14 cellular contexts compared by ENCODE assay signal in the genomic region with DNA sequence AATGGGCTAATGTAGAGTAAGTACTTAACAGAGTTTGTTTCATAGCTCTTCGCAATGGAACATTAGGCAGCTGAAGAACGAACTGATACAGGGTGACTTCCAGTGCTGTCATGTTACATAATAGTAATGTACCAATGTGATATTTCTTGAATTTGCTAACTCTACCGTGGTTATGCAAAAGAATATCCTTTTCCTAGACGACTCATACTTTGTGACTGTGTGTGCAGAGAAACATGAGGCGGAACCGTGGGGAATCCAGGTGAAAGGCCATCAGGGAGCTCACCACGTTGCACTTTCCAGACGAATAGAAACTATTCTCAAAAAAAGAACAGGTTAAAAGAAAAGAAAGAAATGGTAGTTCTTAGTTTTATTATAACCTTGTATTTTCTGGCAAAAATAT. TPM values are rescaled to one million over a fixed set of nuclear protein-coding genes. Genes with fewer than 3 reads are reported as not detected.
DNase-seq lines count a peak whose midpoint lies in the region; ATAC-seq and TF ChIP-seq lines count a peak whose summit lies in the region.
"Had no signal": no experiment of that assay in that cellular context is flagged by ENCODE, and none has a peak within 500 bp of the region (broad histone marks: within the 10 kb centered on the region; RNA-seq: fewer than 3 reads in every experiment).

No MANE protein-coding gene starts in this region.

- H3K27ac ChIP-seq in breast epithelium (peak overlapping the region; percentile 52 to 56), upper lobe of right lung (no peak overlapping the region)
- H3K27ac ChIP-seq in CD8-positive, alpha-beta T cell (ENCODE audit: low read depth, low read length): no peak overlapping the region

- TF ChIP-seq CTCF in breast epithelium (IDR thresholded peaks at IDR 0.05) (no peak), upper lobe of right lung (IDR thresholded peaks at IDR 0.05) (no peak)
- no peak for TF ChIP-seq CTCF in CD8-positive, alpha-beta T cell (IDR thresholded peaks at IDR 0.05)

- H3K4me1 ChIP-seq in breast epithelium: no peaks in the 10 kb centered on the region
- peaks cover 5% of the 10 kb centered on the region for H3K4me1 ChIP-seq in upper lobe of right lung
- H3K4me1 ChIP-seq in CD8-positive, alpha-beta T cell (ENCODE audit: insufficient read depth, low read length): no peaks in the 10 kb centered on the region

- H3K9me3 ChIP-seq in breast epithelium (no peaks in the 10 kb centered on the region), upper lobe of right lung (no peaks in the 10 kb centered on the region)
- no peaks in the 10 kb centered on the region for H3K9me3 ChIP-seq in CD8-positive, alpha-beta T cell (ENCODE audit: low read length)

- CTCF ChIA-PET in CD8-positive, alpha-beta T cell (lab: Charles Lee): interaction anchor here (0.9 to 1.0 kb wide), 2 partner anchors 13 to 30 kb away, joined by 3 to 7 read pairs; a partner anchor contains a TSS

- no peak for TF ChIP-seq POLR2A in breast epithelium (IDR thresholded peaks at IDR 0.05)

- H3K36me3 Mint-ChIP-seq in activated naive CD8-positive, alpha-beta T cell treated with anti-CD3 and anti-CD28 coated beads, Interleukin-2, amount 50 U/mL, for 24 hours (ENCODE audit: low read depth): peaks cover 50% of the 10 kb centered on the region
- peaks cover 44% of the 10 kb centered on the region for H3K36me3 Mint-ChIP-seq in activated naive CD8-positive, alpha-beta T cell treated with anti-CD3 and anti-CD28 coated beads for 36 hours
- H3K36me3 Mint-ChIP-seq in CD8-positive, alpha-beta T cell: peaks cover 63% of the 10 kb centered on the region

- no peak for DNase-seq in activated naive CD8-positive, alpha-beta T cell treated with anti-CD3 and anti-CD28 coated beads, Interleukin-2, amount 50 U/mL, for 24 hours
- DNase-seq in activated naive CD8-positive, alpha-beta T cell treated with anti-CD3 and anti-CD28 coated beads for 36 hours: no peak
- DNase-seq in breast epithelium (ENCODE audit: low spot score in 2 of 2) (no peak), iris pigment epithelial cell (ENCODE audit: low read depth) (peak; percentile 78), upper lobe of right lung (no peak), activated T-cell treated with anti-CD3 and anti-CD28 coated beads for 4 hours (no peak)
- DNase-seq in CD8-positive, alpha-beta T cell: no peak
- DNase-seq: 8988T; activated naive CD4-positive, alpha-beta T cell; COR-L47; NCI-H187 had no signal

- H3K27me3 Mint-ChIP-seq in activated naive CD8-positive, alpha-beta T cell treated with anti-CD3 and anti-CD28 coated beads, Interleukin-2, amount 50 U/mL, for 24 hours: no peaks in the 10 kb centered on the region
- H3K27me3 Mint-ChIP-seq in activated naive CD8-positive, alpha-beta T cell treated with anti-CD3 and anti-CD28 coated beads for 36 hours: no peaks in the 10 kb centered on the region
- no peaks in the 10 kb centered on the region for H3K27me3 Mint-ChIP-seq in CD8-positive, alpha-beta T cell (ENCODE audit: low read depth)
- H3K27me3 Mint-ChIP-seq: dendritic cell treated with granulocyte-macrophage colony-stimulating factor and Interleukin-4, amounts not matched to agents 40 ng/mL and 50 ng/mL, for 4 days had no signal

- H3K4me1 Mint-ChIP-seq in activated naive CD8-positive, alpha-beta T cell treated with anti-CD3 and anti-CD28 coated beads, Interleukin-2, amount 50 U/mL, for 24 hours: peaks cover 5% of the 10 kb centered on the region
- peaks cover 2% of the 10 kb centered on the region for H3K4me1 Mint-ChIP-seq in activated naive CD8-positive, alpha-beta T cell treated with anti-CD3 and anti-CD28 coated beads for 36 hours
- no peaks in the 10 kb centered on the region for H3K4me1 Mint-ChIP-seq in CD8-positive, alpha-beta T cell (ENCODE audit: low read depth)

- H3K9me3 Mint-ChIP-seq in activated naive CD8-positive, alpha-beta T cell treated with anti-CD3 and anti-CD28 coated beads, Interleukin-2, amount 50 U/mL, for 24 hours: no peaks in the 10 kb centered on the region
- H3K9me3 Mint-ChIP-seq in activated naive CD8-positive, alpha-beta T cell treated with anti-CD3 and anti-CD28 coated beads for 36 hours: no peaks in the 10 kb centered on the region
- no peaks in the 10 kb centered on the region for H3K9me3 Mint-ChIP-seq in CD8-positive, alpha-beta T cell
- H3K9me3 Mint-ChIP-seq: dendritic cell treated with granulocyte-macrophage colony-stimulating factor and Interleukin-4, amounts not matched to agents 40 ng/mL and 50 ng/mL, for 4 days had no signal

- no peak overlapping the region for H3K4me3 Mint-ChIP-seq in activated naive CD8-positive, alpha-beta T cell treated with anti-CD3 and anti-CD28 coated beads, Interleukin-2, amount 50 U/mL, for 24 hours
- no peak overlapping the region for H3K4me3 Mint-ChIP-seq in activated naive CD8-positive, alpha-beta T cell treated with anti-CD3 and anti-CD28 coated beads for 36 hours
- H3K4me3 Mint-ChIP-seq in CD8-positive, alpha-beta T cell: no peak overlapping the region
- H3K4me3 Mint-ChIP-seq: dendritic cell treated with granulocyte-macrophage colony-stimulating factor and Interleukin-4, amounts not matched to agents 40 ng/mL and 50 ng/mL, for 4 days had no signal

- intact Hi-C loops in breast epithelium (cut with DNase I; ENCODE audit: low total_unique reads): loop anchor here (2.0 kb wide), 1 partner anchor 15 kb away; a partner anchor contains a TSS
- intact Hi-C loops in upper lobe of right lung (cut with DNase I): no loop called here
- intact Hi-C loops in CD8-positive, alpha-beta T cell (cut with DNase I, micrococcal nuclease): no loop called here

- H3K36me3 ChIP-seq in breast epithelium (no peaks in the 10 kb centered on the region), upper lobe of right lung (peaks cover 63% of the 10 kb centered on the region)
- peaks cover 32% of the 10 kb centered on the region for H3K36me3 ChIP-seq in CD8-positive, alpha-beta T cell (ENCODE audit: insufficient read depth, low read length)

- peak; percentile 15 for ATAC-seq in activated naive CD8-positive, alpha-beta T cell treated with anti-CD3 and anti-CD28 coated beads, Interleukin-2, amount 50 U/mL, for 24 hours
- peak; percentile 18 for ATAC-seq in upper lobe of right lung
- ATAC-seq in CD8-positive, alpha-beta T cell: no peak
- ATAC-seq in HG03139 (IDR thresholded peaks at IDR 0.05; ENCODE audit: unreplicated experiment): no peak

- POLR2A ChIA-PET in CD8-positive, alpha-beta T cell (lab: Charles Lee): no interaction called here

- H3K4me3 ChIP-seq in breast epithelium: peak overlapping the region in 1 of 3 donors; percentile 0
- no peak overlapping the region for H3K4me3 ChIP-seq in upper lobe of right lung
- no peak overlapping the region for H3K4me3 ChIP-seq in CD8-positive, alpha-beta T cell (ENCODE audit: low read depth, low read length)
- H3K4me3 ChIP-seq: skin epidermis had no signal

- H3K27me3 ChIP-seq in breast epithelium (no peaks in the 10 kb centered on the region), upper lobe of right lung (no peaks in the 10 kb centered on the region)
- no peaks in the 10 kb centered on the region for H3K27me3 ChIP-seq in CD8-positive, alpha-beta T cell (ENCODE audit: insufficient read depth, low read length)

- H3K27ac Mint-ChIP-seq in activated naive CD8-positive, alpha-beta T cell treated with anti-CD3 and anti-CD28 coated beads, Interleukin-2, amount 50 U/mL, for 24 hours: no peak overlapping the region
- H3K27ac Mint-ChIP-seq in activated naive CD8-positive, alpha-beta T cell treated with anti-CD3 and anti-CD28 coated beads for 36 hours: no peak overlapping the region
- H3K27ac Mint-ChIP-seq in CD8-positive, alpha-beta T cell: no peak overlapping the region
- H3K27ac Mint-ChIP-seq: dendritic cell treated with granulocyte-macrophage colony-stimulating factor and Interleukin-4, amounts not matched to agents 40 ng/mL and 50 ng/mL, for 4 days had no signal

RNA-seq across cellular contexts. Expression of a gene that starts 13.2 kb away (rescaled TPM):
- 100 to 1,000 TPM; 152 to 165 TPM for total RNA-seq in activated naive CD8-positive, alpha-beta T cell treated with anti-CD3 and anti-CD28 coated beads for 36 hours
- 10 to 100 TPM; 41.6 to 45.8 (median 41.8) TPM for total RNA-seq in breast epithelium
- 32.0 TPM for total RNA-seq in upper lobe of right lung
- 10 to 100 TPM; 46.4 to 48.0 TPM for total RNA-seq in CD8-positive, alpha-beta T cell

RNA-seq across cellular contexts. Expression of a gene that starts 15.2 kb away (rescaled TPM):
- total RNA-seq in activated naive CD8-positive, alpha-beta T cell treated with anti-CD3 and anti-CD28 coated beads for 36 hours: 10 to 100 TPM in 1 of 2 experiments, 1 to 10 TPM in 1; 9.9 to 11.3 TPM
- total RNA-seq in breast epithelium (100 to 1,000 TPM; 116 to 188 (median 133) TPM), upper lobe of right lung (77.7 TPM)
- under 1 TPM; 0.27 to 0.28 TPM for total RNA-seq in CD8-positive, alpha-beta T cell

RNA-seq across cellular contexts. Expression of a gene that starts 20.6 kb away (rescaled TPM):
- total RNA-seq in activated naive CD8-positive, alpha-beta T cell treated with anti-CD3 and anti-CD28 coated beads for 36 hours: 10 to 100 TPM; 32.1 to 35.3 TPM
- total RNA-seq in breast epithelium (10 to 100 TPM; 34.1 to 46.5 (median 34.7) TPM), upper lobe of right lung (71.9 TPM)
- 10 to 100 TPM; 36.7 to 36.9 TPM for total RNA-seq in CD8-positive, alpha-beta T cell

Comparison
In these comparisons a context has a peak if more than half of its experiments do, and no peak if none do; other contexts are left out.
1. ATAC-seq: peak in activated naive CD8-positive, alpha-beta T cell treated with anti-CD3 and anti-CD28 coated beads, Interleukin-2, amount 50 U/mL, for 24 hours (single experiment) and upper lobe of right lung (single experiment); none in CD8-positive, alpha-beta T cell (single experiment) and HG03139 (single experiment).
2. H3K27ac ChIP-seq: peak in breast epithelium (2 of 2); none in upper lobe of right lung (single experiment) and CD8-positive, alpha-beta T cell (single experiment).
3. RNA of a gene that starts 15.2 kb away (total RNA-seq): 116 to 188 TPM in breast epithelium, 77.7 TPM in upper lobe of right lung (single experiment) and 9.9 to 11.3 TPM in activated naive CD8-positive, alpha-beta T cell treated with anti-CD3 and anti-CD28 coated beads for 36 hours; 0.27 to 0.28 TPM in CD8-positive, alpha-beta T cell; every median in the first group is over 4 times any median in the second.